In the genomic region with DNA sequence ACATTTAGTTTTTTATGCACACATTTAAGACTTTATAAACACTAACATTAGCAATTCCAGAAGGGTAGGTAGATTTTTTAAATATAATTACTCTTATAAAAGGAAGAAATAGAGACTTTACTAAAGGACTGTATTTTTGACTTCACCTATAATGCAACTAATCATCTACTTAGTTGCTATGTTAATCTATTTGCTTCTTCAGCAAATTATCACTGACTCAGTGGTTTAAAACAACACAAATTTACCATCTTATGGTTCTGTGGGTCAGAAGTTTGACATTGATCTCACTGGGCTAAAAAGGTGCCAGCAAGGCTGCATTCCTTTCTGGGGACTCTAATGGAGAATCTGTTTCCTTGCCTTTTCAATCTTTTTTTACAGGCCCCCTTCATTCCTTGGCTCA, we compare ENCODE assay signal across 34 cellular contexts.
"Had no signal": no experiment of that assay in that cellular context is flagged by ENCODE, and none has a peak within 500 bp of the region (broad histone marks: within the 10 kb centered on the region; RNA-seq: fewer than 3 reads in every experiment).

No MANE protein-coding gene starts in this region.

- DNase-seq: activated B cell treated with CpG ODN at 0.5 μM for 24 hours; activated CD4-positive, alpha-beta T cell treated with anti-CD3 and anti-CD28 coated beads for 48 hours; activated CD4-positive, alpha-beta T cell treated with anti-CD3 and anti-CD28 coated beads, Interleukin-2, amount 50 U/mL, for 1 hour; activated CD4-positive, alpha-beta T cell treated with anti-CD3 and anti-CD28 coated beads, Interleukin-2, amount 50 U/mL, for 48 hours; activated CD8-positive, alpha-beta memory T cell treated with anti-CD3 and anti-CD28 coated beads, Interleukin-2, amount 10 ng/mL, durations not matched to agents 7 days and 5 days; activated CD8-positive, alpha-beta memory T cell treated with anti-CD3 and anti-CD28 coated beads, Interleukin-2, amount 50 U/mL, for 4 hours; activated CD8-positive, alpha-beta T cell treated with anti-CD3 and anti-CD28 coated beads, Interleukin-2, amount 10 ng/mL, durations not matched to agents 7 days and 5 days; activated effector memory CD4-positive, alpha-beta T cell treated with Interleukin-2 at 50 U/mL for 16 hours; activated gamma-delta T cell treated with Interleukin-2 at 50 U/mL for 16 hours; activated naive CD4-positive, alpha-beta T cell treated with anti-CD3 and anti-CD28 coated beads for 36 hours; activated naive CD8-positive, alpha-beta T cell treated with anti-CD3 and anti-CD28 coated beads, Interleukin-2, amount 10 ng/mL, durations not matched to agents 7 days and 5 days; activated T-cell treated with anti-CD3 and anti-CD28 coated beads, Interleukin-2, amount 50 U/mL, for 24 hours; central memory CD4-positive, alpha-beta T cell; dorsolateral prefrontal cortex; effector memory CD4-positive, alpha-beta T cell; endodermal cell; foreskin fibroblast; head of caudate nucleus; T-helper 1 cell; T-helper 17 cell; T1000; WERI-Rb-1 had no signal

- ATAC-seq: activated CD4-positive, CD25-positive, alpha-beta regulatory T cell treated with anti-CD3 and anti-CD28 coated beads, Interleukin-2, amount 50 U/mL, for 24 hours; activated CD8-positive, alpha-beta memory T cell treated with anti-CD3 and anti-CD28 coated beads, Interleukin-2, amount 10 ng/mL, durations not matched to agents 7 days and 5 days; activated CD8-positive, alpha-beta T cell treated with anti-CD3 and anti-CD28 coated beads, Interleukin-2, amount 10 ng/mL, durations not matched to agents 7 days and 5 days; activated naive CD4-positive, alpha-beta T cell treated with anti-CD3 and anti-CD28 coated beads, Interleukin-2, amount 50 U/mL, for 72 hours; activated T-helper 17 cell treated with anti-CD3 and anti-CD28 coated beads, Interleukin-2, amount 50 U/mL, for 72 hours; esophagus mucosa; T-helper 17 cell had no signal

- H3K4me1 Mint-ChIP-seq: endodermal cell had no signal

- H3K27me3 Mint-ChIP-seq: activated B cell treated with CpG ODN at 0.5 μM for 24 hours; activated CD8-positive, alpha-beta memory T cell treated with anti-CD3 and anti-CD28 coated beads, Interleukin-2, amount 10 ng/mL, durations not matched to agents 7 days and 5 days; activated naive CD8-positive, alpha-beta T cell treated with anti-CD3 and anti-CD28 coated beads, Interleukin-2, amount 10 ng/mL, durations not matched to agents 7 days and 5 days; activated T-cell treated with anti-CD3 and anti-CD28 coated beads, Interleukin-2, amount 50 U/mL, for 24 hours; activated T-helper 17 cell treated with anti-CD3 and anti-CD28 coated beads, Interleukin-2, amount 50 U/mL, for 72 hours; brain; dendritic cell treated with granulocyte-macrophage colony-stimulating factor and Interleukin-4, amounts not matched to agents 40 ng/mL and 50 ng/mL, for 4 days; T-helper 17 cell had no signal

- H3K27ac ChIP-seq: ascending aorta, breast epithelium, cardiac muscle cell, coronary artery, dorsolateral prefrontal cortex, WERI-Rb-1 had no signal

- H3K27me3 ChIP-seq: ascending aorta, breast epithelium, cardiac muscle cell, dorsolateral prefrontal cortex had no signal

- H3K9me3 Mint-ChIP-seq: activated B cell treated with CpG ODN at 0.5 μM for 24 hours; activated naive CD4-positive, alpha-beta T cell treated with anti-CD3 and anti-CD28 coated beads for 36 hours; activated naive CD4-positive, alpha-beta T cell treated with anti-CD3 and anti-CD28 coated beads, Interleukin-2, amount 50 U/mL, for 72 hours; activated naive CD8-positive, alpha-beta T cell treated with anti-CD3 and anti-CD28 coated beads, Interleukin-2, amount 10 ng/mL, durations not matched to agents 7 days and 5 days; activated T-cell treated with anti-CD3 and anti-CD28 coated beads, Interleukin-2, amount 50 U/mL, for 24 hours; activated T-helper 17 cell treated with anti-CD3 and anti-CD28 coated beads, Interleukin-2, amount 50 U/mL, for 72 hours; brain; dendritic cell treated with granulocyte-macrophage colony-stimulating factor and Interleukin-4, amounts not matched to agents 40 ng/mL and 50 ng/mL, for 4 days; endodermal cell; T-helper 2 cell treated with Interferon-gamma antibody and Interleukin-4, amounts not matched to agents 5 μg/mL and 100 μg/mL, for 36 hours had no signal

- H3K27ac Mint-ChIP-seq: activated B cell treated with CpG ODN at 0.5 μM for 24 hours; activated CD8-positive, alpha-beta memory T cell treated with anti-CD3 and anti-CD28 coated beads, Interleukin-2, amount 10 ng/mL, durations not matched to agents 7 days and 5 days; activated CD8-positive, alpha-beta T cell treated with anti-CD3 and anti-CD28 coated beads, Interleukin-2, amount 10 ng/mL, durations not matched to agents 7 days and 5 days; activated naive CD4-positive, alpha-beta T cell treated with anti-CD3 and anti-CD28 coated beads for 36 hours; activated naive CD4-positive, alpha-beta T cell treated with anti-CD3 and anti-CD28 coated beads, Interleukin-2, amount 50 U/mL, for 72 hours; activated naive CD8-positive, alpha-beta T cell treated with anti-CD3 and anti-CD28 coated beads, Interleukin-2, amount 10 ng/mL, durations not matched to agents 7 days and 5 days; activated T-cell treated with anti-CD3 and anti-CD28 coated beads, Interleukin-2, amount 50 U/mL, for 24 hours; activated T-helper 17 cell treated with anti-CD3 and anti-CD28 coated beads, Interleukin-2, amount 50 U/mL, for 72 hours; dendritic cell treated with granulocyte-macrophage colony-stimulating factor and Interleukin-4, amounts not matched to agents 40 ng/mL and 50 ng/mL, for 4 days; endodermal cell; T-helper 17 cell; T-helper 2 cell treated with Interferon-gamma antibody and Interleukin-4, amounts not matched to agents 5 μg/mL and 100 μg/mL, for 36 hours had no signal

- H3K4me3 ChIP-seq: ascending aorta, breast epithelium, cardiac muscle cell, coronary artery, dorsolateral prefrontal cortex had no signal

- FAIRE-seq: frontal cortex had no signal

- H3K4me3 Mint-ChIP-seq: activated B cell treated with CpG ODN at 0.5 μM for 24 hours; activated CD8-positive, alpha-beta memory T cell treated with anti-CD3 and anti-CD28 coated beads, Interleukin-2, amount 10 ng/mL, durations not matched to agents 7 days and 5 days; activated CD8-positive, alpha-beta T cell treated with anti-CD3 and anti-CD28 coated beads, Interleukin-2, amount 10 ng/mL, durations not matched to agents 7 days and 5 days; activated naive CD4-positive, alpha-beta T cell treated with anti-CD3 and anti-CD28 coated beads for 36 hours; activated naive CD8-positive, alpha-beta T cell treated with anti-CD3 and anti-CD28 coated beads, Interleukin-2, amount 10 ng/mL, durations not matched to agents 7 days and 5 days; activated T-cell treated with anti-CD3 and anti-CD28 coated beads, Interleukin-2, amount 50 U/mL, for 24 hours; activated T-helper 17 cell treated with anti-CD3 and anti-CD28 coated beads, Interleukin-2, amount 50 U/mL, for 72 hours; brain; dendritic cell treated with granulocyte-macrophage colony-stimulating factor and Interleukin-4, amounts not matched to agents 40 ng/mL and 50 ng/mL, for 4 days; endodermal cell; T-helper 17 cell; T-helper 2 cell treated with Interferon-gamma antibody and Interleukin-4, amounts not matched to agents 5 μg/mL and 100 μg/mL, for 36 hours had no signal

- H3K36me3 ChIP-seq: breast epithelium, cardiac muscle cell, WERI-Rb-1 had no signal

- H3K9me3 ChIP-seq: ascending aorta, breast epithelium had no signal

- H3K4me1 ChIP-seq: breast epithelium had no signal
